In the genomic region with DNA sequence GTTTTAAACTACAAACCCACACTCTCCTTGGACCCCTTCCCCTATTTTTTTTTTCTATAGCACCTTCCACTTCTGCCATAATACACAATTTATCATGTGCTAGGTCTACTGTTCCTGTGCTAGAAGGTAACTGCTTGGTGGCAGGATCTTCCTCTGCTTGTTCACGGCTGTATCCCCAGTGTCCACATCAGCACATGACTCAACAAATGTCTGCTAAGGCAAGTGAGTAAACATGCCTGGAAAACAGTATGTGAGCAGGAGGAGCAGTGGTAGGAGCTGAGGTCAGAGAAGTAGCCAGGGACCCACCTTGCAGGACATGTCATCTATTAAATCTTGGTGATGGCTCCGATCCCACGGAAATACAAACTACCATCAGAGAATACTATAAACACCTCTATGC, we compare ENCODE assay signal across 29 cellular contexts.
DNase-seq lines count a peak whose midpoint lies in the region; ATAC-seq, FAIRE-seq and TF ChIP-seq lines count a peak whose summit lies in the region.
"Had no signal": no experiment of that assay in that cellular context is flagged by ENCODE, and none has a peak within 500 bp of the region (broad histone marks: within the 10 kb centered on the region; RNA-seq: fewer than 3 reads in every experiment).

No MANE protein-coding gene starts in this region.

- no peak for FAIRE-seq in bronchial epithelial cell (lab: Jason Lieb, UNC)
- no peak for FAIRE-seq in HTR-8/SVneo (lab: Jason Lieb, UNC)
- FAIRE-seq: G401.6, GM18507, pancreas had no signal

- H3K4ac ChIP-seq in IMR-90 (ENCODE audit: low read depth, low read length), result peak overlapping the region; percentile 8; the same call in 1 of the 2 replicates

- no TSS peak for BruUV-seq in IMR-90 (replicated peaks; lab: Mats Ljungman, UMichigan)

- no CpG with 5 or more reads among the region's 3 CpGs for WGBS in IMR-90 (ENCODE audit: extremely low coverage in 2 of 2, insufficient read length in 1 of 2), 2 experiments

- peaks cover 3 to 17% of the 10 kb centered on the region in 2 experiments; a peak in 2 of 4 replicates for H3K79me1 ChIP-seq in IMR-90 (ENCODE audit: low read depth in 1 of 2, low read length in 2 of 2)

- POLR2A ChIA-PET in IMR-90 (lab: Charles Lee; ENCODE audit: unreplicated experiment), result no interaction called here

- CTCF ChIA-PET in IMR-90 (lab: Yijun Ruan, JAX), result no interaction called here

- DNase-seq in ELR (ENCODE audit: low read depth) (peak; percentile 66), IMR-90 (peak; percentile 61), bronchial epithelial cell (ENCODE audit: low read depth) (peak; percentile 85), kidney tubule cell (ENCODE audit: low spot score) (peak; percentile 53), GM20000 (ENCODE audit: low spot score) (no peak), HTR-8/SVneo (ENCODE audit: insufficient read length, low spot score) (no peak)
- DNase-seq: activated naive CD8-positive, alpha-beta T cell treated with anti-CD3 and anti-CD28 coated beads for 36 hours; CD4-positive, alpha-beta T cell; cerebellar nuclear complex; gastrocnemius medialis; H9; immature natural killer cell; left ventricle myocardium inferior; NCI-H1436; NCI-H2107; NCI-H446 treated with DMSO at 0.1 percent for 48 hours; pancreas; SHP77; stimulated activated CD4-positive, alpha-beta T cell treated with anti-CD3 and anti-CD28 coated beads, Interleukin-15, amount 100 ng/mL, for 24 hours; stomach; T-helper 9 cell had no signal

- H3K23ac ChIP-seq in IMR-90 (ENCODE audit: low read depth, low read length), result no peak overlapping the region

- peak overlapping the region; percentile 18 for H2AFZ ChIP-seq in IMR-90 (replicated peaks; ENCODE audit: low read length, poor library complexity)
- H2AFZ ChIP-seq: hepatocyte had no signal

- no peak overlapping the region; the same call in 2 of the 3 replicates for H2BK15ac ChIP-seq in IMR-90 (ENCODE audit: low read depth, low read length)

- H2BK20ac ChIP-seq in IMR-90 (ENCODE audit: low read depth, low read length), result no peak overlapping the region

- H2AK9ac ChIP-seq in IMR-90 (replicated peaks; ENCODE audit: low read depth, low read length, poor library complexity), result no peak overlapping the region

- H3K36me3 ChIP-seq in IMR-90 (ENCODE audit: control insufficient read depth, insufficient read depth, low read length) (no peaks in the 10 kb centered on the region), bronchial epithelial cell (ENCODE audit: control insufficient read depth, insufficient read depth, low read length) (no peaks in the 10 kb centered on the region)
- H3K36me3 ChIP-seq: gastrocnemius medialis, stomach, tibial nerve had no signal

- H2BK120ac ChIP-seq in IMR-90 (ENCODE audit: low read depth, low read length), result peak overlapping the region; percentile 26; the same call in 1 of the 2 replicates

- H3K27ac ChIP-seq in IMR-90 (ENCODE audit: insufficient read depth, low read length), result no peak overlapping the region
- H3K27ac ChIP-seq: gastrocnemius medialis, hepatocyte, left ventricle myocardium inferior, pancreas, stomach, tibial nerve had no signal

- H3K27me3 ChIP-seq in IMR-90 (ENCODE audit: control insufficient read depth, insufficient read depth, low read length), result no peaks in the 10 kb centered on the region
- H3K27me3 ChIP-seq in bronchial epithelial cell (ENCODE audit: control insufficient read depth, insufficient read depth, low read length), result no peaks in the 10 kb centered on the region
- H3K27me3 ChIP-seq: gastrocnemius medialis, hepatocyte, pancreas, stomach, tibial nerve had no signal

- no peak for TF ChIP-seq RAD21 in IMR-90 (IDR thresholded peaks at IDR 0.05; ENCODE audit: low read length)

- H4K8ac ChIP-seq in IMR-90 (ENCODE audit: low read depth in 2 of 2, low read length in 2 of 2), result no peak overlapping the region

- TF ChIP-seq POLR2A in IMR-90 (IDR thresholded peaks at IDR 0.05; ENCODE audit: low read depth, low read length), result no peak

- H3K4me1 ChIP-seq in IMR-90 (ENCODE audit: control insufficient read depth, insufficient read depth, low read length), result peaks cover 4% of the 10 kb centered on the region

- ATAC-seq in IMR-90 (ENCODE audit: low read depth) (peak; percentile 60), GM18520 (IDR thresholded peaks at IDR 0.05; ENCODE audit: unreplicated experiment) (no peak), GM21526 (IDR thresholded peaks at IDR 0.05; ENCODE audit: low FRiP score, unreplicated experiment) (no peak)
- ATAC-seq: natural killer cell treated with Interleukin-12 subunit alpha and Interleukin-12 subunit beta and Interleukin-15 and Interleukin-18, amount 100 ng/mL, for 72 hours; sciatic nerve had no signal

- in situ Hi-C loops in IMR-90 (cut with MboI; ENCODE audit: low sequenced_read_pairs), result no loop called here

- H3K9me1 ChIP-seq in IMR-90 (ENCODE audit: insufficient read depth, low read length), result peaks cover 7% of the 10 kb centered on the region; the same call in 1 of the 2 replicates

- no peak overlapping the region for H3K18ac ChIP-seq in IMR-90 (ENCODE audit: low read depth, low read length)

- peak overlapping the region; percentile 2; the same call in 1 of the 2 replicates for H3K14ac ChIP-seq in IMR-90 (replicated peaks; ENCODE audit: low read depth, low read length)

- H4K20me1 ChIP-seq in IMR-90 (ENCODE audit: insufficient read depth, low read length), result no peaks in the 10 kb centered on the region

- H4K91ac ChIP-seq in IMR-90 (ENCODE audit: insufficient read depth, low read depth, low read length), result no peak overlapping the region

- H2BK5ac ChIP-seq in IMR-90 (ENCODE audit: low read depth, low read length, poor library complexity, severe bottlenecking), result no peak overlapping the region

- H4K5ac ChIP-seq in IMR-90 (ENCODE audit: low read depth, low read length), result no peak overlapping the region

- dilution Hi-C loops in IMR-90 (cut with HindIII; ENCODE audit: low sequenced_read_pairs, unreplicated experiment), result no loop called here

- H3K9ac ChIP-seq in IMR-90 (ENCODE audit: low read depth, low read length), result no peak overlapping the region

- H2AK5ac ChIP-seq in IMR-90 (ENCODE audit: low read depth, low read length), result no peak overlapping the region

- intact Hi-C loops in IMR-90 (cut with micrococcal nuclease), result loop anchor here (5.0 kb wide), 1 partner anchor 140 kb away; a partner anchor contains a TSS

- no peak overlapping the region for H3K56ac ChIP-seq in IMR-90 (ENCODE audit: extremely low read depth, insufficient read depth, low read length)

- no peak overlapping the region for H3K4me2 ChIP-seq in IMR-90 (ENCODE audit: low read depth, low read length)
- H3K4me2 ChIP-seq: hepatocyte had no signal

- no peak overlapping the region for H3K4me3 ChIP-seq in IMR-90 (ENCODE audit: insufficient read depth, low read depth, low read length)
- no peak overlapping the region for H3K4me3 ChIP-seq in bronchial epithelial cell (ENCODE audit: low read depth, low read length)
- H3K4me3 ChIP-seq: gastrocnemius medialis, hepatocyte, left ventricle myocardium inferior, pancreas, stomach, tibial nerve had no signal

- TF ChIP-seq CTCF in IMR-90 (conservative IDR thresholded peaks at IDR 0.05; ENCODE audit: low read depth, low read length) (no peak), bronchial epithelial cell (IDR thresholded peaks at IDR 0.05; ENCODE audit: insufficient read depth, low read length, severe bottlenecking) (no peak), GM20000 (IDR thresholded peaks at IDR 0.05; ENCODE audit: extremely low read depth, missing control alignments) (no peak)

- no peaks in the 10 kb centered on the region for H3K9me3 ChIP-seq in IMR-90 (ENCODE audit: control insufficient read depth, insufficient read depth, low read length)
- H3K9me3 ChIP-seq: gastrocnemius medialis, left ventricle myocardium inferior, pancreas, stomach, tibial nerve had no signal

TF ChIP-seq in IMR-90, 13 proteins besides CTCF, POLR2A, EP300 and RAD21:
- TF ChIP-seq BHLHE40 (IDR thresholded peaks at IDR 0.05; ENCODE audit: low read depth, low read length) (peak; percentile 44; the same call in 1 of the 2 replicates), RFX5 (IDR thresholded peaks at IDR 0.05; ENCODE audit: low read depth, low read length) (no peak)
- TF ChIP-seq, protein P1, sequence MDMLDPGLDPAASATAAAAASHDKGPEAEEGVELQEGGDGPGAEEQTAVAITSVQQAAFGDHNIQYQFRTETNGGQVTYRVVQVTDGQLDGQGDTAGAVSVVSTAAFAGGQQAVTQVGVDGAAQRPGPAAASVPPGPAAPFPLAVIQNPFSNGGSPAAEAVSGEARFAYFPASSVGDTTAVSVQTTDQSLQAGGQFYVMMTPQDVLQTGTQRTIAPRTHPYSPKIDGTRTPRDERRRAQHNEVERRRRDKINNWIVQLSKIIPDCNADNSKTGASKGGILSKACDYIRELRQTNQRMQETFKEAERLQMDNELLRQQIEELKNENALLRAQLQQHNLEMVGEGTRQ (IDR thresholded peaks at IDR 0.05; ENCODE audit: low read depth, low read length), result 0 out of 2 replicates have a peak, but pooled peaks have one; percentile 9

Comparison
In these comparisons a context has a peak if more than half of its experiments do, and no peak if none do; other contexts are left out.
1. DNase-seq: peak in ELR (single experiment), IMR-90 (single experiment), bronchial epithelial cell (single experiment) and kidney tubule cell (single experiment); none in GM20000 (single experiment) and HTR-8/SVneo (single experiment).